In the genomic region with DNA sequence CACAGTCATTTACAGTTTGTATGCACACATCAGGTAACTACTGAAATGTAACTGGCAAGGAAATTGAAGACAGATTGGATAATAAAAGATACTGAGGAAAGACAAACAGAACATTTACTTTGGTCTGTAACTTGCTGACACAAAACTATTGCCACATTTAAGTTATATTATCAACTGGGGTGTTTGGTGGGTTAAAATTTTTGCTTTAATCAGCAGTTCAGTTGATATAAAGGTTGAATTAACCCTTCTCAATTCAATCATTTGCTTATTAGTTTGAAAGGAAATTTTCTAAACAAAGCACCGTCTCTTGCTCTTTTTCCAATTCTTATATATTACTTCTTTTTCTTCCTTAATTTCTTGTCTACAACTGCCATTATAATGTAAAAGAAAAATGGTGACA, we compare ENCODE assay signal across 35 cellular contexts.
"Had no signal": no experiment of that assay in that cellular context is flagged by ENCODE, and none has a peak within 500 bp of the region (broad histone marks: within the 10 kb centered on the region; RNA-seq: fewer than 3 reads in every experiment).

No MANE protein-coding gene starts in this region.

- H3K27ac ChIP-seq: body of pancreas, brain microvascular endothelial cell, breast epithelium, VCaP had no signal

- H3K4me3 Mint-ChIP-seq: activated B cell treated with CpG ODN at 0.5 μM for 24 hours; activated CD4-positive, alpha-beta memory T cell treated with anti-CD3 and anti-CD28 coated beads for 36 hours; activated CD4-positive, alpha-beta T cell treated with anti-CD3 and anti-CD28 coated beads, Interleukin-2, amount 10 ng/mL, durations not matched to agents 24 days and 14 days; activated CD8-positive, alpha-beta memory T cell treated with anti-CD3 and anti-CD28 coated beads, Interleukin-2, amount 10 ng/mL, durations not matched to agents 7 days and 5 days; activated CD8-positive, alpha-beta T cell treated with anti-CD3 and anti-CD28 coated beads for 36 hours; activated naive CD4-positive, alpha-beta T cell treated with anti-CD3 and anti-CD28 coated beads, Interleukin-2, amount 10 ng/mL, durations not matched to agents 7 days and 5 days; activated naive CD4-positive, alpha-beta T cell treated with anti-CD3 and anti-CD28 coated beads, Interleukin-2, amount 50 U/mL, for 24 hours; activated naive CD8-positive, alpha-beta T cell; activated naive CD8-positive, alpha-beta T cell treated with anti-CD3 and anti-CD28 coated beads, Interleukin-2, amount 10 ng/mL, durations not matched to agents 7 days and 5 days; activated naive CD8-positive, alpha-beta T cell treated with anti-CD3 and anti-CD28 coated beads, Interleukin-2, amount 50 U/mL, for 24 hours; activated T-cell treated with anti-CD3 and anti-CD28 coated beads, Interleukin-2, amount 50 U/mL, for 24 hours; T-cell; T-helper 17 cell; T-helper 2 cell treated with Interferon-gamma antibody and Interleukin-4, amounts not matched to agents 5 μg/mL and 100 μg/mL, for 36 hours had no signal

- H3K9me3 Mint-ChIP-seq: activated B cell treated with CpG ODN at 0.5 μM for 24 hours; activated CD4-positive, alpha-beta memory T cell treated with anti-CD3 and anti-CD28 coated beads for 36 hours; activated CD4-positive, alpha-beta T cell treated with anti-CD3 and anti-CD28 coated beads, Interleukin-2, amount 10 ng/mL, durations not matched to agents 24 days and 14 days; activated CD8-positive, alpha-beta T cell treated with anti-CD3 and anti-CD28 coated beads for 36 hours; activated naive CD4-positive, alpha-beta T cell treated with anti-CD3 and anti-CD28 coated beads, Interleukin-2, amount 10 ng/mL, durations not matched to agents 7 days and 5 days; activated naive CD4-positive, alpha-beta T cell treated with anti-CD3 and anti-CD28 coated beads, Interleukin-2, amount 50 U/mL, for 24 hours; activated naive CD8-positive, alpha-beta T cell treated with anti-CD3 and anti-CD28 coated beads, Interleukin-2, amount 10 ng/mL, durations not matched to agents 7 days and 5 days; activated naive CD8-positive, alpha-beta T cell treated with anti-CD3 and anti-CD28 coated beads, Interleukin-2, amount 50 U/mL, for 24 hours; activated T-cell treated with anti-CD3 and anti-CD28 coated beads, Interleukin-2, amount 50 U/mL, for 24 hours; activated T-helper 2 cell treated with anti-CD3 and anti-CD28 coated beads, Interferon-gamma antibody, Interleukin-2, Interleukin-4, amounts not matched to agents 10 μg/mL and 5 μg/mL and 100 μg/mL, durations not matched to agents 14 hours and 24 hours and 36 hours; T-cell; T-helper 2 cell treated with Interferon-gamma antibody and Interleukin-4, amounts not matched to agents 5 μg/mL and 100 μg/mL, for 36 hours had no signal

- H3K4me3 ChIP-seq: body of pancreas, breast epithelium had no signal

- H3K27ac Mint-ChIP-seq: activated B cell treated with CpG ODN at 0.5 μM for 24 hours; activated CD4-positive, alpha-beta memory T cell treated with anti-CD3 and anti-CD28 coated beads for 36 hours; activated CD4-positive, alpha-beta T cell treated with anti-CD3 and anti-CD28 coated beads, Interleukin-2, amount 10 ng/mL, durations not matched to agents 24 days and 14 days; activated CD8-positive, alpha-beta memory T cell treated with anti-CD3 and anti-CD28 coated beads, Interleukin-2, amount 10 ng/mL, durations not matched to agents 7 days and 5 days; activated CD8-positive, alpha-beta T cell treated with anti-CD3 and anti-CD28 coated beads for 36 hours; activated naive CD4-positive, alpha-beta T cell treated with anti-CD3 and anti-CD28 coated beads, Interleukin-2, amount 10 ng/mL, durations not matched to agents 7 days and 5 days; activated naive CD4-positive, alpha-beta T cell treated with anti-CD3 and anti-CD28 coated beads, Interleukin-2, amount 50 U/mL, for 24 hours; activated naive CD8-positive, alpha-beta T cell; activated naive CD8-positive, alpha-beta T cell treated with anti-CD3 and anti-CD28 coated beads, Interleukin-2, amount 10 ng/mL, durations not matched to agents 7 days and 5 days; activated naive CD8-positive, alpha-beta T cell treated with anti-CD3 and anti-CD28 coated beads, Interleukin-2, amount 50 U/mL, for 24 hours; activated T-cell treated with anti-CD3 and anti-CD28 coated beads, Interleukin-2, amount 50 U/mL, for 24 hours; activated T-helper 2 cell treated with anti-CD3 and anti-CD28 coated beads, Interferon-gamma antibody, Interleukin-2, Interleukin-4, amounts not matched to agents 10 μg/mL and 5 μg/mL and 100 μg/mL, durations not matched to agents 14 hours and 24 hours and 36 hours; T-cell; T-helper 17 cell; T-helper 2 cell treated with Interferon-gamma antibody and Interleukin-4, amounts not matched to agents 5 μg/mL and 100 μg/mL, for 36 hours had no signal

- H3K27me3 Mint-ChIP-seq: activated naive CD4-positive, alpha-beta T cell treated with anti-CD3 and anti-CD28 coated beads, Interleukin-2, amount 10 ng/mL, durations not matched to agents 7 days and 5 days; activated naive CD8-positive, alpha-beta T cell treated with anti-CD3 and anti-CD28 coated beads, Interleukin-2, amount 10 ng/mL, durations not matched to agents 7 days and 5 days; T-helper 17 cell had no signal

- H3K27me3 ChIP-seq: body of pancreas, brain microvascular endothelial cell, breast epithelium had no signal

- FAIRE-seq: astrocyte, TTC549 had no signal

- H3K36me3 Mint-ChIP-seq: activated CD4-positive, alpha-beta memory T cell treated with anti-CD3 and anti-CD28 coated beads for 36 hours; activated CD8-positive, alpha-beta memory T cell treated with anti-CD3 and anti-CD28 coated beads, Interleukin-2, amount 10 ng/mL, durations not matched to agents 7 days and 5 days; activated naive CD4-positive, alpha-beta T cell treated with anti-CD3 and anti-CD28 coated beads, Interleukin-2, amount 10 ng/mL, durations not matched to agents 7 days and 5 days; activated naive CD4-positive, alpha-beta T cell treated with anti-CD3 and anti-CD28 coated beads, Interleukin-2, amount 50 U/mL, for 24 hours; activated naive CD8-positive, alpha-beta T cell; activated naive CD8-positive, alpha-beta T cell treated with anti-CD3 and anti-CD28 coated beads, Interleukin-2, amount 10 ng/mL, durations not matched to agents 7 days and 5 days; T-cell had no signal

- H3K9me3 ChIP-seq: body of pancreas, breast epithelium had no signal

- ATAC-seq: activated CD8-positive, alpha-beta memory T cell treated with anti-CD3 and anti-CD28 coated beads, Interleukin-2, amount 10 ng/mL, durations not matched to agents 7 days and 5 days; activated CD8-positive, alpha-beta T cell treated with anti-CD3 and anti-CD28 coated beads for 36 hours; activated naive CD8-positive, alpha-beta T cell treated with anti-CD3 and anti-CD28 coated beads, Interleukin-2, amount 50 U/mL, for 24 hours; body of pancreas; T-cell; T-helper 17 cell had no signal

- H3K36me3 ChIP-seq: brain microvascular endothelial cell, breast epithelium had no signal

- DNase-seq: activated B cell treated with CpG ODN at 0.5 μM for 24 hours; activated CD4-positive, alpha-beta memory T cell treated with anti-CD3 and anti-CD28 coated beads for 36 hours; activated CD4-positive, alpha-beta T cell treated with anti-CD3 and anti-CD28 coated beads for 4 hours; activated CD4-positive, alpha-beta T cell treated with anti-CD3 and anti-CD28 coated beads, Interleukin-2, amount 10 ng/mL, durations not matched to agents 24 days and 14 days; activated CD4-positive, alpha-beta T cell treated with anti-CD3 and anti-CD28 coated beads, Interleukin-2, amount 50 U/mL, for 1 hour; activated CD4-positive, alpha-beta T cell treated with anti-CD3 and anti-CD28 coated beads, Interleukin-2, amount 50 U/mL, for 4 hours; activated CD4-positive, CD25-positive, alpha-beta regulatory T cell treated with anti-CD3 and anti-CD28 coated beads, Interleukin-2, amount 50 U/mL, for 72 hours; activated CD8-positive, alpha-beta memory T cell treated with anti-CD3 and anti-CD28 coated beads for 24 hours; activated CD8-positive, alpha-beta memory T cell treated with anti-CD3 and anti-CD28 coated beads, Interleukin-2, amount 10 ng/mL, durations not matched to agents 7 days and 5 days; activated CD8-positive, alpha-beta memory T cell treated with anti-CD3 and anti-CD28 coated beads, Interleukin-2, amount 50 U/mL, for 48 hours; activated CD8-positive, alpha-beta T cell treated with anti-CD3 and anti-CD28 coated beads for 36 hours; activated effector memory CD4-positive, alpha-beta T cell treated with Interleukin-2 at 50 U/mL for 16 hours; activated gamma-delta T cell; activated naive CD4-positive, alpha-beta T cell treated with anti-CD3 and anti-CD28 coated beads, Interleukin-2, amount 10 ng/mL, durations not matched to agents 7 days and 5 days; activated naive CD4-positive, alpha-beta T cell treated with Interleukin-2 at 50 U/mL for 16 hours; activated naive CD8-positive, alpha-beta T cell treated with anti-CD3 and anti-CD28 coated beads, Interleukin-2, amount 10 ng/mL, durations not matched to agents 7 days and 5 days; activated naive CD8-positive, alpha-beta T cell treated with anti-CD3 and anti-CD28 coated beads, Interleukin-2, amount 50 U/mL, for 24 hours; activated T-cell treated with anti-CD3 and anti-CD28 coated beads, Interleukin-2, amount 50 U/mL, for 24 hours; activated T-cell treated with anti-CD3 and anti-CD28 coated beads, Interleukin-2, amount 50 U/mL, for 48 hours; amygdala; anterior cingulate cortex; body of pancreas; brain microvascular endothelial cell; central memory CD4-positive, alpha-beta T cell; T-cell; T-helper 17 cell; T-helper 9 cell had no signal

- H3K4me1 Mint-ChIP-seq: activated B cell treated with CpG ODN at 0.5 μM for 24 hours; activated CD4-positive, alpha-beta T cell treated with anti-CD3 and anti-CD28 coated beads, Interleukin-2, amount 10 ng/mL, durations not matched to agents 24 days and 14 days; activated CD8-positive, alpha-beta memory T cell treated with anti-CD3 and anti-CD28 coated beads, Interleukin-2, amount 10 ng/mL, durations not matched to agents 7 days and 5 days; activated naive CD4-positive, alpha-beta T cell treated with anti-CD3 and anti-CD28 coated beads, Interleukin-2, amount 10 ng/mL, durations not matched to agents 7 days and 5 days; activated naive CD4-positive, alpha-beta T cell treated with anti-CD3 and anti-CD28 coated beads, Interleukin-2, amount 50 U/mL, for 24 hours; activated naive CD8-positive, alpha-beta T cell treated with anti-CD3 and anti-CD28 coated beads, Interleukin-2, amount 10 ng/mL, durations not matched to agents 7 days and 5 days; activated naive CD8-positive, alpha-beta T cell treated with anti-CD3 and anti-CD28 coated beads, Interleukin-2, amount 50 U/mL, for 24 hours; T-cell; T-helper 17 cell had no signal

- H3K4me1 ChIP-seq: breast epithelium had no signal
